ENCODE assay signal across 18 cellular contexts in genomic region chr10:128220011-128220410, GRCh38.
"Had no signal": no experiment of that assay in that cellular context is flagged by ENCODE, and none has a peak within 500 bp of the region (broad histone marks: within the 10 kb centered on the region; RNA-seq: fewer than 3 reads in every experiment).

No MANE protein-coding gene starts in this region.

- H3K4me1 ChIP-seq: pancreas, thyroid gland had no signal

- H3K27me3 ChIP-seq: pancreas, thyroid gland had no signal

- H3K9me3 ChIP-seq: pancreas, thyroid gland had no signal

- H3K27ac ChIP-seq: pancreas, thyroid gland had no signal

- H3K36me3 ChIP-seq: pancreas, thyroid gland had no signal

- H3K4me3 ChIP-seq: pancreas, thyroid gland had no signal

- DNase-seq: activated CD4-positive, alpha-beta T cell treated with anti-CD3 and anti-CD28 coated beads for 1 hour; activated CD4-positive, alpha-beta T cell treated with anti-CD3 and anti-CD28 coated beads, Interleukin-2, amount 50 U/mL, for 4 hours; activated CD8-positive, alpha-beta memory T cell treated with anti-CD3 and anti-CD28 coated beads for 24 hours; activated CD8-positive, alpha-beta memory T cell treated with anti-CD3 and anti-CD28 coated beads, Interleukin-2, amount 50 U/mL, for 4 hours; activated effector memory CD4-positive, alpha-beta T cell treated with Interleukin-2 at 50 U/mL for 16 hours; activated naive CD4-positive, alpha-beta T cell treated with anti-CD3 and anti-CD28 coated beads, Interleukin-2, amount 10 ng/mL, durations not matched to agents 7 days and 5 days; activated T-cell treated with anti-CD3 and anti-CD28 coated beads, Interleukin-2, amount 50 U/mL, for 4 hours; anterior cingulate cortex; dermis blood vessel endothelial cell; effector CD8-positive, alpha-beta T cell; hypothalamus; pancreas; right cardiac atrium; stimulated activated CD4-positive, alpha-beta T cell treated with anti-CD3 and anti-CD28 coated beads, Interleukin-12 subunit alpha, Interleukin-12 subunit beta, amount 100 ng/mL, for 4 hours; substantia nigra; T-helper 9 cell; thyroid gland had no signal

- ATAC-seq: activated T-cell treated with anti-CD3 and anti-CD28 coated beads, Interleukin-2, amount 50 U/mL, for 4 hours; esophagus mucosa; pancreas; right cardiac atrium had no signal
